In genomic region chr18:12015697-12016062, GRCh38 we compare ENCODE assay signal across 12 cellular contexts. TPM values are rescaled to one million over a fixed set of nuclear protein-coding genes. Genes with fewer than 3 reads are reported as not detected.
DNase-seq lines count a peak whose midpoint lies in the region; ATAC-seq, FAIRE-seq and TF ChIP-seq lines count a peak whose summit lies in the region.
"Had no signal": no experiment of that assay in that cellular context is flagged by ENCODE, and none has a peak within 500 bp of the region (broad histone marks: within the 10 kb centered on the region; RNA-seq: fewer than 3 reads in every experiment).

No MANE protein-coding gene starts in this region.

- peaks cover 51 to 59% (median 55%) of the 10 kb centered on the region in 3 donors for H3K4me1 ChIP-seq in pancreas

- WGBS in pancreas, 2 donors: 5 to 10% methylated on average over 6 of the region's 6 CpGs

- TF ChIP-seq CTCF in foreskin fibroblast (IDR thresholded peaks at IDR 0.05; ENCODE audit: low read depth, low read length) (no peak), pancreas (IDR thresholded peaks at IDR 0.05) (no peak)

- FAIRE-seq in pancreas (lab: Jason Lieb, UNC) (no peak), GM12891 (lab: Jason Lieb, UNC) (no peak)

- TF ChIP-seq POLR2A in GM12891 (IDR thresholded peaks at IDR 0.05; ENCODE audit: low read depth, low read length): no peak

- H3K4me3 ChIP-seq in foreskin fibroblast (ENCODE audit: low read depth in 1 of 2, low read length in 2 of 2): no peak overlapping the region
- H3K4me3 ChIP-seq in pancreas: no peak overlapping the region

- peaks cover 0 to 34% (median 3%) of the 10 kb centered on the region in 3 donors for H3K36me3 ChIP-seq in pancreas

- intact Hi-C loops in pancreas (cut with DNase I): no loop called here

- ATAC-seq in pancreas: peak; percentile 57 to 76 (median 72)
- ATAC-seq: stimulated activated naive B cell treated with anti-CD40 and anti-IgM and Interleukin-4, amounts not matched to agents 10 μg/mL and 1 μg/mL and 100 μg/mL, for 72 hours had no signal

- peak overlapping the region; percentile 76 to 92 (median 82) for H3K27ac ChIP-seq in pancreas
- H3K27ac ChIP-seq: C4-2B had no signal

- peak; percentile 68 for DNase-seq in EH (ENCODE audit: low read depth)
- peak; percentile 6 for DNase-seq in RPMI7951 (ENCODE audit: low read depth)
- peak; percentile 45 to 84 for DNase-seq in foreskin fibroblast
- peak in 4 of 6 donors; percentile 76 to 80 (median 80) for DNase-seq in pancreas
- no peak for DNase-seq in iPS-NIHi11 (ENCODE audit: low spot score)
- no peak for DNase-seq in GM12891 (ENCODE audit: insufficient read length, low spot score)
- no peak for DNase-seq in T-helper 9 cell
- DNase-seq in NCI-H146 treated with DMSO at 0.1 percent for 48 hours (lab: John Stamatoyannopoulos, UW; ENCODE audit: unreplicated experiment): no peak
- DNase-seq: activated CD4-positive, CD25-positive, alpha-beta regulatory T cell; NCI-H82; stimulated activated naive B cell treated with anti-CD40 and anti-IgM and Interleukin-4, amounts not matched to agents 10 μg/mL and 1 μg/mL and 100 μg/mL, for 72 hours had no signal

- H3K27me3 ChIP-seq in pancreas: no peaks in the 10 kb centered on the region

- no peaks in the 10 kb centered on the region for H3K9me3 ChIP-seq in pancreas

TF ChIP-seq in GM12891, 5 proteins besides CTCF, POLR2A, EP300 and RAD21:
- TF ChIP-seq TAF1 (IDR thresholded peaks at IDR 0.05; ENCODE audit: low read depth, low read length) (no peak), SPI1 (IDR thresholded peaks at IDR 0.05; ENCODE audit: low read depth, low read length) (no peak), POLR2AphosphoS5 (IDR thresholded peaks at IDR 0.05; ENCODE audit: low read depth, low read length) (no peak), PAX5 (IDR thresholded peaks at IDR 0.05; ENCODE audit: insufficient read depth, low read length, severe bottlenecking) (no peak), POU2F2 (IDR thresholded peaks at IDR 0.05; ENCODE audit: low read depth, low read length) (no peak)

RNA-seq across cellular contexts. Expression of gene IMPA2, which starts 34.4 kb away (rescaled TPM):
- 10.0 and 10.2 TPM in 2 replicates for total RNA-seq in RPMI7951 (2014; rRNA removed; shearing (Covaris generic))
- total RNA-seq in pancreas: 100 to 1,000 TPM; 140 to 286 (median 208) TPM
- polyA plus RNA-seq in pancreas: 100 to 1,000 TPM in 1 of 2 donors, 10 to 100 TPM in 1; 93.5 to 130 TPM
- polyA plus RNA-seq in GM12891 (2012; ENCODE audit: low read depth, missing spikeins): 5.9 TPM

Comparison
In these comparisons a context has a peak if more than half of its experiments do, and no peak if none do; other contexts are left out.
1. DNase-seq: peak in EH (single experiment), RPMI7951 (single experiment), foreskin fibroblast (2 of 2) and pancreas (4 of 6); none in iPS-NIHi11 (single experiment), GM12891 (single experiment), T-helper 9 cell (single experiment) and NCI-H146 treated with DMSO at 0.1 percent for 48 hours (single experiment).
2. RNA of gene IMPA2, which starts 34.4 kb away (total RNA-seq): 140 to 286 TPM in pancreas; 10.0 to 10.2 TPM in RPMI7951; every median in the first group is over 10 times any median in the second.